Comparison of ENCODE assay signal across 9 cellular contexts in the genomic region with DNA sequence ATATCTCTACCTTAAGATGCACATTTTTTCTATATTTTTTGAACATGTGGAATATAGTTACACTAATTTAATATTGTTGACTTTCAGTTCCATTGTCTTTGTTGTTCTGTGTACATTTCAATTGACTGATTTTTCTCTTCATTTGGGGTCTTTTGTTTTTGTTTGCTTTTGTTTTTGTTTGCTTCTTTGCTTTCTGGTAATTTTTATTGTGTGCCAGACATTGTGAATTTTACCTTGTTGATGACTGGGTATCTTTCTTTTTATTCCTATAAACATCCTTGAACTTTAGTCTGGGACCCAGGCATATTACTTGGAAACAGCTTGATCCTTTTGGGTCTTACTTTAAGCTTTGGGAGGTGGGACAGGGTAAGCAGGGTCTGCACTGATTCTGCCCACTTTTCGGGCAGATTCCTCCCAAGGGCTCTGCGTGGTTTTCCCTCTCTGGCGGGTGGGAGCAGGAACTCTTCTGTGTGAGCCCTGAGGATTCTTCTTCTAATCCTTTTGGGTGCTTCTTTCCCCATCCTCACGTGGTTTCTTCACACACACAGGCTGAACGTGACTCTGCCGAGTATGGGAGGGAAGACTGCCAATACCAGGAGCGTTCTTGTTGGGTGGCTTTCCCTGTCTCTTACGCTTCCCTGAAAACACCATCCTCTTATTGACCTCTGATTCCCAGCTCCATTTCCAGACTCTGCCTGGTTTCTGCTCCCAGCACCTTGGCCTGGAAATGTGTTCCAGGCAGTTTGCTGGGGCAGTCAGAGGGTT.
DNase-seq lines count a peak whose midpoint lies in the region; ATAC-seq and TF ChIP-seq lines count a peak whose summit lies in the region.
"Had no signal": no experiment of that assay in that cellular context is flagged by ENCODE, and none has a peak within 500 bp of the region (broad histone marks: within the 10 kb centered on the region; RNA-seq: fewer than 3 reads in every experiment).

No MANE protein-coding gene starts in this region.

- peak; percentile 59 for TF ChIP-seq EP300 in esophagus muscularis mucosa (IDR thresholded peaks at IDR 0.05)

- H3K4me3 ChIP-seq in esophagus muscularis mucosa (no peak overlapping the region), gastrocnemius medialis (peak overlapping the region in 1 of 4 donors; percentile 16)
- H3K4me3 ChIP-seq: suprapubic skin had no signal

- in situ Hi-C loops in gastrocnemius medialis (cut with MboI; ENCODE audit: low sequenced_read_pairs in 4 of 4), result no loop called here

- H3K4me1 ChIP-seq in esophagus muscularis mucosa (peaks cover 62 to 91% (median 68%) of the 10 kb centered on the region in 4 donors), gastrocnemius medialis (peaks cover 74 to 81% of the 10 kb centered on the region in 2 donors)

- TF ChIP-seq POLR2A in esophagus muscularis mucosa (IDR thresholded peaks at IDR 0.05; ENCODE audit: low read depth) (no peak), gastrocnemius medialis (IDR thresholded peaks at IDR 0.05) (no peak)

- ATAC-seq in gastrocnemius medialis (peak; percentile 87 to 93), HG03108 (IDR thresholded peaks at IDR 0.05; ENCODE audit: unreplicated experiment) (no peak), HG03135 (IDR thresholded peaks at IDR 0.05; ENCODE audit: unreplicated experiment) (no peak)

- WGBS in esophagus muscularis mucosa, result 42% methylated on average over 8 of the region's 8 CpGs

- peak overlapping the region in 2 of 4 donors; percentile 59 to 60 for H3K27ac ChIP-seq in esophagus muscularis mucosa (replicated peaks in 1 of 4)
- H3K27ac ChIP-seq in gastrocnemius medialis, result peak overlapping the region; percentile 65 to 78 (median 67)
- H3K27ac ChIP-seq: suprapubic skin had no signal

- intact Hi-C loops in esophagus muscularis mucosa (cut with DNase I) (no loop called here), gastrocnemius medialis (cut with DNase I; ENCODE audit: low total_unique reads) (loop anchor here (5.0 kb wide), 1 partner anchor 45 kb away; no protein-coding TSS in a partner anchor)

- H3K36me3 ChIP-seq in esophagus muscularis mucosa (no peaks in the 10 kb centered on the region), gastrocnemius medialis (no peaks in the 10 kb centered on the region)
- H3K36me3 ChIP-seq: suprapubic skin had no signal

- DNase-seq in DMS53 (lab: John Stamatoyannopoulos, UW), result peak; percentile 54
- no peak for DNase-seq in DMS53 treated with DMSO at 0.1 percent for 48 hours (lab: John Stamatoyannopoulos, UW; ENCODE audit: unreplicated experiment)
- DNase-seq in NCI-H524 treated with DMSO at 0.1 percent for 48 hours (lab: John Stamatoyannopoulos, UW), result peak; percentile 39
- DNase-seq in esophagus muscularis mucosa (ENCODE audit: extremely low spot score), result no peak
- peak; percentile 75 to 77 for DNase-seq in gastrocnemius medialis
- DNase-seq in stimulated activated naive CD4-positive, alpha-beta T cell treated with Interleukin-2 at 50 U/mL for 16 hours (lab: John Stamatoyannopoulos, UW), result no peak

- TF ChIP-seq CTCF in esophagus muscularis mucosa (IDR thresholded peaks at IDR 0.05), result no peak
- no peak for TF ChIP-seq CTCF in gastrocnemius medialis (IDR thresholded peaks at IDR 0.05 in 4 of 5, conservative IDR thresholded peaks at IDR 0.05 in 1 of 5)

- H3K9me3 ChIP-seq in esophagus muscularis mucosa (no peaks in the 10 kb centered on the region), gastrocnemius medialis (no peaks in the 10 kb centered on the region)
- H3K9me3 ChIP-seq: suprapubic skin had no signal

- H3K27me3 ChIP-seq in esophagus muscularis mucosa (no peaks in the 10 kb centered on the region), gastrocnemius medialis (no peaks in the 10 kb centered on the region)
- H3K27me3 ChIP-seq: suprapubic skin had no signal

Comparison
In these comparisons a context has a peak if more than half of its experiments do, and no peak if none do; other contexts are left out.
1. DNase-seq: peak in DMS53 (single experiment), NCI-H524 treated with DMSO at 0.1 percent for 48 hours (single experiment) and gastrocnemius medialis (2 of 2); none in DMS53 treated with DMSO at 0.1 percent for 48 hours (single experiment), esophagus muscularis mucosa (single experiment) and stimulated activated naive CD4-positive, alpha-beta T cell treated with Interleukin-2 at 50 U/mL for 16 hours (single experiment).
2. ATAC-seq: peak in gastrocnemius medialis (2 of 2); none in HG03108 (single experiment) and HG03135 (single experiment).